Comparison of ENCODE assay signal across 1 cellular context in genomic region chr15:56038015-56038414, GRCh38.
TF ChIP-seq lines count a peak whose summit lies in the region.

No MANE protein-coding gene starts in this region.

TF ChIP-seq in K562, 482 proteins besides CTCF, POLR2A, EP300 and RAD21 (continued from another document):
- TF ChIP-seq PBX2 (CRISPR knock-in tag; IDR thresholded peaks at IDR 0.05; ENCODE audit: low read depth) (no peak), PBX2 (tag; conservative IDR thresholded peaks at IDR 0.05; ENCODE audit: low read depth) (peak; percentile 70; the same call in 1 of the 2 replicates), DMBX1 (CRISPR knock-in tag; IDR thresholded peaks at IDR 0.05; ENCODE audit: borderline replicate concordance) (peak; percentile 44; the same call in 1 of the 2 replicates), ETV1 (tag; conservative IDR thresholded peaks at IDR 0.05; ENCODE audit: low read depth) (0 out of 2 replicates have a peak, but pooled peaks have one; percentile 8), HLTF (IDR thresholded peaks at IDR 0.05) (no peak), EP400 (IDR thresholded peaks at IDR 0.05) (peak; percentile 28; the same call in 1 of the 2 replicates), MYBL2 (IDR thresholded peaks at IDR 0.05; ENCODE audit: low read depth) (peak; percentile 34; the same call in 1 of the 2 replicates), MYBL2 (CRISPR knock-in tag; IDR thresholded peaks at IDR 0.05; ENCODE audit: borderline replicate concordance) (no peak), ZNF695 (CRISPR knock-in tag; IDR thresholded peaks at IDR 0.05) (no peak), BHLHE40 (IDR thresholded peaks at IDR 0.05; ENCODE audit: low read length) (peak; percentile 25; the same call in 1 of the 2 replicates), KDM1A (IDR thresholded peaks at IDR 0.05) (peak; percentile 30 to 51; a peak in 2 of 4 replicates), PKNOX1 (IDR thresholded peaks at IDR 0.05) (peak; percentile 55), ZNF551 (CRISPR knock-in tag; IDR thresholded peaks at IDR 0.05) (no peak), GABPA (tag; conservative IDR thresholded peaks at IDR 0.05; ENCODE audit: low read depth) (peak; percentile 74), PCBP1 (IDR thresholded peaks at IDR 0.05; ENCODE audit: low read depth, low read length, poor library complexity, severe bottlenecking) (no peak), ZNF239 (CRISPR knock-in tag; IDR thresholded peaks at IDR 0.05) (no peak), DDX20 (tag; IDR thresholded peaks at IDR 0.05; ENCODE audit: low read depth) (no peak), GABPB1 (CRISPR knock-in tag; IDR thresholded peaks at IDR 0.05) (peak; percentile 48; the same call in 1 of the 2 replicates), MEF2D (tag; conservative IDR thresholded peaks at IDR 0.05; ENCODE audit: low read depth) (0 out of 2 replicates have a peak, but pooled peaks have one; percentile 19)
